ENCODE assay signal across 15 cellular contexts in the genomic region with DNA sequence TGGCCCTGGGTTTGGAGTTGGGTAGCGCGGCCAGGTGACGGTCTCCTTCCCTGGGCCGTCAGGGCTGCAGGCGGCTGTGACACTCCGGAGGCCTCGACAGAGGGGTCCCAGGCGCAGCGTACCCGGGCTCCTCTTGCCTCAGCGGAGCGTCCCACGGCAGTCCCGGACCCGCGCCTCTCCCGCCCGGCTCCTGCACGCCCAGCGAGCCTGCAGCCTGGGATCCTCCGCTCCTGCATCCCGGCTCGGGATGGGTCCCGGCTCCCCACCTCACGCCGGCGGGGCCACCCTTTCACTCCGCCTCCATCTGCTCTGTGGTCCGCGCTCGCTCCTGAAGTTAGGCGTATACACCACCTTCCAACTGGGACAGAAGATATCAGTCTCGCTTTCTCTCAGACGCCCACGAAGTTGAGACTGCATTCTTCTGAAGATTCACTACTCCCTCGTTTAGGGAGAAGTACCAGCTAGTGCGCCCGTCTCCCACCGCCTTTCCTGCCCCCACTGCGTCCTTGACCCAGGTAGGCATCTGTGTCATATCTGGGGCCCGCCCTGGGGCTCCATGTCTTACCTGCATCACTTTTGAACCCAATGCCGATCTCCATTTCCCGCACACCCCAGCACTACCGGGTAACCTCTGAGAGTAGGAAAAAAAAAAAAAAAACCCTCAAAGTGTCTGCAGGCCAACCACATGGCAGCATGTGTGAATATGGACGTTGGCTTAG. TPM values are rescaled to one million over a fixed set of nuclear protein-coding genes. Genes with fewer than 3 reads are reported as not detected.
DNase-seq lines count a peak whose midpoint lies in the region; ATAC-seq and TF ChIP-seq lines count a peak whose summit lies in the region.
"Had no signal": no experiment of that assay in that cellular context is flagged by ENCODE, and none has a peak within 500 bp of the region (broad histone marks: within the 10 kb centered on the region; RNA-seq: fewer than 3 reads in every experiment).

No MANE protein-coding gene starts in this region.

- H3K36me3 ChIP-seq in GM06990 (ENCODE audit: control insufficient read depth, insufficient read depth, low read length), result no peaks in the 10 kb centered on the region
- H3K36me3 ChIP-seq: BLaER1 treated with 17β-estradiol and CSF1 and Interleukin-3, amounts not matched to agents 10 nM and 100 nM had no signal

- H3K4me3 Mint-ChIP-seq in progenitor cell of endocrine pancreas (ENCODE audit: low read depth), result peak overlapping the region; percentile 61
- H3K4me3 Mint-ChIP-seq: activated CD4-positive, alpha-beta T cell treated with anti-CD3 and anti-CD28 coated beads, Interleukin-2, amount 10 ng/mL, durations not matched to agents 24 days and 14 days; brain had no signal

- in situ Hi-C loops in astrocyte of the spinal cord (cut with HindIII; ENCODE audit: low sequenced_read_pairs), result no loop called here

- no peaks in the 10 kb centered on the region for H3K36me3 Mint-ChIP-seq in progenitor cell of endocrine pancreas (ENCODE audit: insufficient read depth)
- H3K36me3 Mint-ChIP-seq: brain had no signal

- no peak for TF ChIP-seq CTCF in GM06990 (IDR thresholded peaks at IDR 0.05; ENCODE audit: insufficient read depth, low read length, poor library complexity, severe bottlenecking)
- TF ChIP-seq CTCF in astrocyte of the spinal cord (IDR thresholded peaks at IDR 0.05; ENCODE audit: low read depth, low read length), result no peak
- TF ChIP-seq CTCF in fibroblast of villous mesenchyme (IDR thresholded peaks at IDR 0.05; ENCODE audit: insufficient read depth, low read depth, low read length), result no peak
- no peak for TF ChIP-seq CTCF in progenitor cell of endocrine pancreas (IDR thresholded peaks at IDR 0.05; ENCODE audit: unreplicated experiment)

- no peak for ATAC-seq in HG03520 (IDR thresholded peaks at IDR 0.05; ENCODE audit: unreplicated experiment)
- ATAC-seq: mucosa of descending colon had no signal

- peaks cover 22% of the 10 kb centered on the region for H3K27me3 Mint-ChIP-seq in progenitor cell of endocrine pancreas

- no peak overlapping the region for H3K27ac Mint-ChIP-seq in progenitor cell of endocrine pancreas
- H3K27ac Mint-ChIP-seq: activated CD4-positive, alpha-beta T cell treated with anti-CD3 and anti-CD28 coated beads, Interleukin-2, amount 10 ng/mL, durations not matched to agents 24 days and 14 days; brain had no signal

- H3K9me3 Mint-ChIP-seq in progenitor cell of endocrine pancreas (ENCODE audit: low read depth), result no peaks in the 10 kb centered on the region

- no peaks in the 10 kb centered on the region for H3K27me3 ChIP-seq in GM06990 (replicated peaks; ENCODE audit: control insufficient read depth, insufficient read depth, low read length)
- H3K27me3 ChIP-seq: BLaER1 treated with 17β-estradiol and CSF1 and Interleukin-3, amounts not matched to agents 10 nM and 100 nM had no signal

- H3K4me3 ChIP-seq in GM06990 (replicated peaks; ENCODE audit: low read depth, low read length) (no peak overlapping the region), astrocyte of the spinal cord (ENCODE audit: low read depth, low read length) (peak overlapping the region; percentile 26), fibroblast of villous mesenchyme (ENCODE audit: low read depth, low read length) (peak overlapping the region; percentile 37)
- H3K4me3 ChIP-seq: BLaER1 treated with 17β-estradiol and CSF1 and Interleukin-3, amounts not matched to agents 10 nM and 100 nM; mucosa of descending colon had no signal

- DNase-seq in GM06990 (ENCODE audit: extremely low read depth, insufficient read length), result peak; percentile 1
- DNase-seq in astrocyte of the spinal cord (ENCODE audit: low read depth, low spot score), result no peak
- DNase-seq in fibroblast of villous mesenchyme (ENCODE audit: low read depth), result no peak
- no peak for DNase-seq in progenitor cell of endocrine pancreas (ENCODE audit: low spot score, unreplicated experiment)
- no peak for DNase-seq in HuH-7 (ENCODE audit: low spot score)
- DNase-seq in activated CD4-positive, alpha-beta T cell treated with anti-CD3 and anti-CD28 coated beads, Interleukin-2, amount 50 U/mL, for 48 hours, result no peak
- no peak for DNase-seq in COR-L47 (lab: John Stamatoyannopoulos, UW)
- DNase-seq: activated CD4-positive, alpha-beta T cell treated with anti-CD3 and anti-CD28 coated beads, Interleukin-2, amount 10 ng/mL, durations not matched to agents 24 days and 14 days; NCI-H2081; stimulated activated CD4-positive, alpha-beta T cell treated with anti-CD3 and anti-CD28 coated beads, Interleukin-2, amount 100 ng/mL, for 24 hours; T-helper 2 cell had no signal

- H3K4me1 Mint-ChIP-seq in progenitor cell of endocrine pancreas (ENCODE audit: low read depth), result no peaks in the 10 kb centered on the region
- H3K4me1 Mint-ChIP-seq: brain had no signal

RNA-seq across cellular contexts. Expression of a gene that starts 32.3 kb away (rescaled TPM):
- total RNA-seq in fibroblast of villous mesenchyme, result 0.86 and 1.9 TPM in 2 replicates
- total RNA-seq in progenitor cell of endocrine pancreas, result 0.22 and 0.33 TPM in 2 replicates
- total RNA-seq: activated CD4-positive, alpha-beta T cell treated with anti-CD3 and anti-CD28 coated beads, Interleukin-2, amount 10 ng/mL, durations not matched to agents 24 days and 14 days had no signal
